Comparison of ENCODE assay signal across 14 cellular contexts in genomic region chr13:75825599-75825998, GRCh38.
"Had no signal": no experiment of that assay in that cellular context is flagged by ENCODE, and none has a peak within 500 bp of the region (broad histone marks: within the 10 kb centered on the region; RNA-seq: fewer than 3 reads in every experiment).

No MANE protein-coding gene starts in this region.

- H3K9ac ChIP-seq: parathyroid adenoma had no signal

- H3K27ac ChIP-seq: breast epithelium, parathyroid adenoma, thoracic aorta had no signal

- H3K4me3 ChIP-seq: breast epithelium, lung, thoracic aorta had no signal

- ATAC-seq: left cardiac atrium; stimulated activated naive CD8-positive, alpha-beta T cell treated with anti-CD3 and anti-CD28 coated beads, Interleukin-15, amount 100 ng/mL, for 72 hours had no signal

- H3K9me3 Mint-ChIP-seq: activated CD4-positive, alpha-beta memory T cell treated with anti-CD3 and anti-CD28 coated beads, Interleukin-2, amount 10 ng/mL, durations not matched to agents 7 days and 5 days; endodermal cell had no signal

- H3K27me3 Mint-ChIP-seq: activated CD4-positive, alpha-beta memory T cell treated with anti-CD3 and anti-CD28 coated beads, Interleukin-2, amount 10 ng/mL, durations not matched to agents 7 days and 5 days; naive B cell; stimulated activated naive CD8-positive, alpha-beta T cell treated with anti-CD3 and anti-CD28 coated beads, Interleukin-15, amount 100 ng/mL, for 72 hours had no signal

- H2AFZ ChIP-seq: parathyroid adenoma had no signal

- H3K9me3 ChIP-seq: breast epithelium, thoracic aorta had no signal

- H3K4me1 ChIP-seq: breast epithelium, parathyroid adenoma had no signal

- H3K4me1 Mint-ChIP-seq: activated CD4-positive, alpha-beta memory T cell treated with anti-CD3 and anti-CD28 coated beads, Interleukin-2, amount 10 ng/mL, durations not matched to agents 7 days and 5 days; naive B cell; stimulated activated naive CD8-positive, alpha-beta T cell treated with anti-CD3 and anti-CD28 coated beads, Interleukin-15, amount 100 ng/mL, for 72 hours had no signal

- H3K27me3 ChIP-seq: breast epithelium had no signal

- DNase-seq: activated CD4-positive, alpha-beta memory T cell treated with anti-CD3 and anti-CD28 coated beads, Interleukin-2, amount 10 ng/mL, durations not matched to agents 7 days and 5 days; activated CD4-positive, alpha-beta T cell treated with anti-CD3 and anti-CD28 coated beads for 1 hour; aorta; endodermal cell; glutamatergic neuron; left cardiac atrium; naive B cell; stimulated activated CD4-positive, alpha-beta T cell treated with anti-CD3 and anti-CD28 coated beads, Interleukin-4, amount 100 ng/mL, for 1 hour; stimulated activated CD8-positive, alpha-beta memory T cell treated with anti-CD3 and anti-CD28 coated beads, Interleukin-4, amount 100 ng/mL, for 48 hours; stimulated activated naive CD8-positive, alpha-beta T cell treated with anti-CD3 and anti-CD28 coated beads, Interleukin-15, amount 100 ng/mL, for 72 hours had no signal

- H3K36me3 ChIP-seq: breast epithelium, thoracic aorta had no signal

- H3K4me3 Mint-ChIP-seq: activated CD4-positive, alpha-beta memory T cell treated with anti-CD3 and anti-CD28 coated beads, Interleukin-2, amount 10 ng/mL, durations not matched to agents 7 days and 5 days; endodermal cell; naive B cell; stimulated activated naive CD8-positive, alpha-beta T cell treated with anti-CD3 and anti-CD28 coated beads, Interleukin-15, amount 100 ng/mL, for 72 hours had no signal

- H3K27ac Mint-ChIP-seq: activated CD4-positive, alpha-beta memory T cell treated with anti-CD3 and anti-CD28 coated beads, Interleukin-2, amount 10 ng/mL, durations not matched to agents 7 days and 5 days; endodermal cell; stimulated activated naive CD8-positive, alpha-beta T cell treated with anti-CD3 and anti-CD28 coated beads, Interleukin-15, amount 100 ng/mL, for 72 hours had no signal

- H3K79me2 ChIP-seq: parathyroid adenoma had no signal
